Comparison of ENCODE assay signal across 9 cellular contexts in genomic region chr2:178863856-178864620, GRCh38. TPM values are rescaled to one million over a fixed set of nuclear protein-coding genes. Genes with fewer than 3 reads are reported as not detected.
DNase-seq lines count a peak whose midpoint lies in the region; ATAC-seq and TF ChIP-seq lines count a peak whose summit lies in the region.
"Had no signal": no experiment of that assay in that cellular context is flagged by ENCODE, and none has a peak within 500 bp of the region (broad histone marks: within the 10 kb centered on the region; RNA-seq: fewer than 3 reads in every experiment).

No MANE protein-coding gene starts in this region.

- no peak overlapping the region for H3K4me3 ChIP-seq in H7 (ENCODE audit: insufficient read depth, low read depth, low read length)
- H3K4me3 ChIP-seq in left ventricle myocardium inferior = peak overlapping the region; percentile 51
- no peak overlapping the region for H3K4me3 ChIP-seq in CD8-positive, alpha-beta T cell (ENCODE audit: low read depth, low read length)

- in situ Hi-C loops in GM13977 (cut with MboI; ENCODE audit: low pct_unique_long_range_greater_than_20kb, low sequenced_read_pairs, unreplicated experiment) = no loop called here

- H3K36me3 ChIP-seq in H7 (replicated peaks; ENCODE audit: control insufficient read depth, insufficient read depth, low read length) (no peaks in the 10 kb centered on the region), left ventricle myocardium inferior (no peaks in the 10 kb centered on the region)
- no peaks in the 10 kb centered on the region for H3K36me3 ChIP-seq in CD8-positive, alpha-beta T cell (ENCODE audit: insufficient read depth, low read length)

- CTCF ChIA-PET in CD8-positive, alpha-beta T cell (lab: Charles Lee) = no interaction called here

- peaks cover 74% of the 10 kb centered on the region for H3K4me1 Mint-ChIP-seq in brain
- no peaks in the 10 kb centered on the region for H3K4me1 Mint-ChIP-seq in CD8-positive, alpha-beta T cell (ENCODE audit: low read depth)
- H3K4me1 Mint-ChIP-seq: CD8-positive, alpha-beta memory T cell had no signal

- DNase-seq in H7 (peak; percentile 10), left ventricle myocardium inferior (peak; percentile 78), pulmonary artery endothelial cell (ENCODE audit: low read depth, low spot score) (peak; percentile 39), GM13977 (ENCODE audit: low spot score) (no peak)
- no peak for DNase-seq in activated CD4-positive, alpha-beta T cell treated with anti-CD3 and anti-CD28 coated beads, Interleukin-2, amount 50 U/mL, for 4 hours
- DNase-seq in activated CD8-positive, alpha-beta memory T cell treated with anti-CD3 and anti-CD28 coated beads, Interleukin-2, amount 50 U/mL, for 48 hours = no peak
- no peak for DNase-seq in CD8-positive, alpha-beta T cell
- DNase-seq: CD8-positive, alpha-beta memory T cell had no signal

- no peak for ATAC-seq in CD8-positive, alpha-beta T cell

- peak overlapping the region in 2 of 5 experiments; percentile 61 to 67 for H3K4me3 Mint-ChIP-seq in brain
- H3K4me3 Mint-ChIP-seq in CD8-positive, alpha-beta T cell = no peak overlapping the region
- H3K4me3 Mint-ChIP-seq: CD8-positive, alpha-beta memory T cell had no signal

- H3K27me3 Mint-ChIP-seq in brain = no peaks in the 10 kb centered on the region
- no peaks in the 10 kb centered on the region for H3K27me3 Mint-ChIP-seq in CD8-positive, alpha-beta T cell (ENCODE audit: low read depth)
- H3K27me3 Mint-ChIP-seq: CD8-positive, alpha-beta memory T cell had no signal

- H3K36me3 Mint-ChIP-seq in brain = no peaks in the 10 kb centered on the region
- H3K36me3 Mint-ChIP-seq in CD8-positive, alpha-beta T cell = peaks cover 61% of the 10 kb centered on the region

- peaks cover 83% of the 10 kb centered on the region for H3K4me1 ChIP-seq in left ventricle myocardium inferior
- H3K4me1 ChIP-seq in CD8-positive, alpha-beta T cell (ENCODE audit: insufficient read depth, low read length) = no peaks in the 10 kb centered on the region

- POLR2A ChIA-PET in CD8-positive, alpha-beta T cell (lab: Charles Lee) = no interaction called here

- no peaks in the 10 kb centered on the region for H3K9me3 ChIP-seq in left ventricle myocardium inferior (replicated peaks)
- H3K9me3 ChIP-seq in CD8-positive, alpha-beta T cell (ENCODE audit: low read length) = no peaks in the 10 kb centered on the region

- intact Hi-C loops in left ventricle myocardium inferior (cut with micrococcal nuclease) = no loop called here
- intact Hi-C loops in CD8-positive, alpha-beta T cell (cut with DNase I, micrococcal nuclease) = no loop called here

- peak overlapping the region; percentile 27 to 93 (median 66) for H3K27ac Mint-ChIP-seq in brain
- no peak overlapping the region for H3K27ac Mint-ChIP-seq in CD8-positive, alpha-beta T cell
- H3K27ac Mint-ChIP-seq: CD8-positive, alpha-beta memory T cell had no signal

- H3K27me3 ChIP-seq in H7 (ENCODE audit: control insufficient read depth, insufficient read depth, low read length) (no peaks in the 10 kb centered on the region), left ventricle myocardium inferior (ENCODE audit: low read depth) (no peaks in the 10 kb centered on the region)
- no peaks in the 10 kb centered on the region for H3K27me3 ChIP-seq in CD8-positive, alpha-beta T cell (ENCODE audit: insufficient read depth, low read length)

- H3K9me3 Mint-ChIP-seq in brain = peaks cover 0 to 6% (median 0%) of the 10 kb centered on the region in 5 experiments
- no peaks in the 10 kb centered on the region for H3K9me3 Mint-ChIP-seq in CD8-positive, alpha-beta T cell
- H3K9me3 Mint-ChIP-seq: CD8-positive, alpha-beta memory T cell had no signal

- peak overlapping the region; percentile 94 for H3K27ac ChIP-seq in left ventricle myocardium inferior (replicated peaks)
- no peak overlapping the region for H3K27ac ChIP-seq in CD8-positive, alpha-beta T cell (ENCODE audit: low read depth, low read length)

- no peak for TF ChIP-seq CTCF in brain (conservative IDR thresholded peaks at IDR 0.05)
- TF ChIP-seq CTCF in left ventricle myocardium inferior (IDR thresholded peaks at IDR 0.05; ENCODE audit: borderline replicate concordance) = no peak
- TF ChIP-seq CTCF in CD8-positive, alpha-beta T cell (IDR thresholded peaks at IDR 0.05) = no peak
- TF ChIP-seq CTCF in GM13977 (IDR thresholded peaks at IDR 0.05; ENCODE audit: extremely low read depth, insufficient read depth, missing control alignments) = no peak

RNA-seq across cellular contexts. Expression of gene TTN, which starts 56.8 kb away (rescaled TPM):
- 0.55 and 0.80 TPM in 2 replicates for total RNA-seq in H7 (2014; rRNA removed; shearing (Covaris generic))
- polyA plus RNA-seq in brain (ENCODE audit: insufficient read depth, low read depth, low replicate concordance) = not detected
- total RNA-seq in left ventricle myocardium inferior = 2,803 TPM
- 0.95 and 2.7 TPM in 2 replicates for total RNA-seq in pulmonary artery endothelial cell
- 10 to 100 TPM; 22.9 to 23.3 TPM for total RNA-seq in CD8-positive, alpha-beta T cell

Comparison
In these comparisons a context has a peak if more than half of its experiments do, and no peak if none do; other contexts are left out.
1. DNase-seq: peak in H7 (single experiment), left ventricle myocardium inferior (single experiment) and pulmonary artery endothelial cell (single experiment); none in activated CD4-positive, alpha-beta T cell treated with anti-CD3 and anti-CD28 coated beads, Interleukin-2, amount 50 U/mL, for 4 hours (0 of 2), activated CD8-positive, alpha-beta memory T cell treated with anti-CD3 and anti-CD28 coated beads, Interleukin-2, amount 50 U/mL, for 48 hours (single experiment), CD8-positive, alpha-beta T cell (0 of 7) and GM13977 (single experiment).
2. RNA of gene TTN, which starts 56.8 kb away (total RNA-seq): 2,803 TPM in left ventricle myocardium inferior (single experiment); 22.9 to 23.3 TPM in CD8-positive, alpha-beta T cell, 0.95 to 2.7 TPM in pulmonary artery endothelial cell and 0.55 to 0.80 TPM in H7; every median in the first group is over 100 times any median in the second.